18 cellular contexts compared by ENCODE assay signal in genomic region chr6:138467901-138468300, GRCh38.
"Had no signal": no experiment of that assay in that cellular context is flagged by ENCODE, and none has a peak within 500 bp of the region (broad histone marks: within the 10 kb centered on the region; RNA-seq: fewer than 3 reads in every experiment).

No MANE protein-coding gene starts in this region.

- H3K4me3 Mint-ChIP-seq: activated naive CD8-positive, alpha-beta T cell treated with anti-CD3 and anti-CD28 coated beads for 36 hours; activated T-helper 1 cell treated with anti-CD3 and anti-CD28 coated beads, Interleukin-12 subunit alpha, Interleukin-12 subunit beta, Interleukin-2, Interleukin-4 antibody, amounts not matched to agents 30 ng/mL and 10 ng/mL and 1 ng/mL, durations not matched to agents 14 hours and 24 hours and 36 hours; brain; naive thymus-derived CD4-positive, alpha-beta T cell; stimulated activated naive B cell treated with anti-CD40 and anti-IgM and Interleukin-4, amounts not matched to agents 10 μg/mL and 1 μg/mL and 100 μg/mL, for 72 hours had no signal

- H3K4me1 Mint-ChIP-seq: activated naive CD8-positive, alpha-beta T cell treated with anti-CD3 and anti-CD28 coated beads for 36 hours; brain; stimulated activated naive B cell treated with anti-CD40 and anti-IgM and Interleukin-4, amounts not matched to agents 10 μg/mL and 1 μg/mL and 100 μg/mL, for 72 hours had no signal

- H3K4me3 ChIP-seq: left lung, mucosa of descending colon, skin epidermis, thyroid gland had no signal

- ATAC-seq: naive thymus-derived CD4-positive, alpha-beta T cell; stimulated activated naive B cell treated with anti-CD40 and anti-IgM and Interleukin-4, amounts not matched to agents 10 μg/mL and 1 μg/mL and 100 μg/mL, for 72 hours had no signal

- DNase-seq: activated CD4-positive, alpha-beta T cell treated with anti-CD3 and anti-CD28 coated beads, Interleukin-2, amount 50 U/mL, for 1 hour; activated CD8-positive, alpha-beta memory T cell treated with anti-CD3 and anti-CD28 coated beads for 24 hours; activated naive CD8-positive, alpha-beta T cell treated with anti-CD3 and anti-CD28 coated beads for 36 hours; amygdala; cerebellar nuclear complex; effector memory CD4-positive, alpha-beta T cell; islet precursor cell; left lung; mucosa of descending colon; naive thymus-derived CD4-positive, alpha-beta T cell; stimulated activated CD4-positive, alpha-beta T cell treated with anti-CD3 and anti-CD28 coated beads, Interleukin-15, amount 100 ng/mL, for 24 hours; stimulated activated CD4-positive, alpha-beta T cell treated with anti-CD3 and anti-CD28 coated beads, Interleukin-4, amount 100 ng/mL, for 1 hour; stimulated activated naive B cell treated with anti-CD40 and anti-IgM and Interleukin-4, amounts not matched to agents 10 μg/mL and 1 μg/mL and 100 μg/mL, for 72 hours; thyroid gland had no signal

- H2AFZ ChIP-seq: parathyroid adenoma had no signal

- H3K79me2 ChIP-seq: parathyroid adenoma had no signal

- H3K27ac Mint-ChIP-seq: activated naive CD8-positive, alpha-beta T cell treated with anti-CD3 and anti-CD28 coated beads for 36 hours; activated T-helper 1 cell treated with anti-CD3 and anti-CD28 coated beads, Interleukin-12 subunit alpha, Interleukin-12 subunit beta, Interleukin-2, Interleukin-4 antibody, amounts not matched to agents 30 ng/mL and 10 ng/mL and 1 ng/mL, durations not matched to agents 14 hours and 24 hours and 36 hours; naive thymus-derived CD4-positive, alpha-beta T cell; stimulated activated naive B cell treated with anti-CD40 and anti-IgM and Interleukin-4, amounts not matched to agents 10 μg/mL and 1 μg/mL and 100 μg/mL, for 72 hours had no signal

- H3K27me3 ChIP-seq: left lung, thyroid gland had no signal

- H3K4me1 ChIP-seq: left lung, parathyroid adenoma, thyroid gland had no signal

- H3K27ac ChIP-seq: left lung, parathyroid adenoma, skin epidermis, thyroid gland had no signal

- H3K36me3 Mint-ChIP-seq: activated naive CD8-positive, alpha-beta T cell treated with anti-CD3 and anti-CD28 coated beads for 36 hours; stimulated activated naive B cell treated with anti-CD40 and anti-IgM and Interleukin-4, amounts not matched to agents 10 μg/mL and 1 μg/mL and 100 μg/mL, for 72 hours had no signal

- H3K36me3 ChIP-seq: thyroid gland had no signal

- H3K9me3 ChIP-seq: left lung, mucosa of descending colon, thyroid gland had no signal

- H3K27me3 Mint-ChIP-seq: activated naive CD8-positive, alpha-beta T cell treated with anti-CD3 and anti-CD28 coated beads for 36 hours; brain; stimulated activated naive B cell treated with anti-CD40 and anti-IgM and Interleukin-4, amounts not matched to agents 10 μg/mL and 1 μg/mL and 100 μg/mL, for 72 hours had no signal

- H3K9me3 Mint-ChIP-seq: activated naive CD8-positive, alpha-beta T cell treated with anti-CD3 and anti-CD28 coated beads for 36 hours; activated T-helper 1 cell treated with anti-CD3 and anti-CD28 coated beads, Interleukin-12 subunit alpha, Interleukin-12 subunit beta, Interleukin-2, Interleukin-4 antibody, amounts not matched to agents 30 ng/mL and 10 ng/mL and 1 ng/mL, durations not matched to agents 14 hours and 24 hours and 36 hours; brain; naive thymus-derived CD4-positive, alpha-beta T cell; stimulated activated naive B cell treated with anti-CD40 and anti-IgM and Interleukin-4, amounts not matched to agents 10 μg/mL and 1 μg/mL and 100 μg/mL, for 72 hours had no signal
